Comparison of ENCODE assay signal across 11 cellular contexts in the genomic region with DNA sequence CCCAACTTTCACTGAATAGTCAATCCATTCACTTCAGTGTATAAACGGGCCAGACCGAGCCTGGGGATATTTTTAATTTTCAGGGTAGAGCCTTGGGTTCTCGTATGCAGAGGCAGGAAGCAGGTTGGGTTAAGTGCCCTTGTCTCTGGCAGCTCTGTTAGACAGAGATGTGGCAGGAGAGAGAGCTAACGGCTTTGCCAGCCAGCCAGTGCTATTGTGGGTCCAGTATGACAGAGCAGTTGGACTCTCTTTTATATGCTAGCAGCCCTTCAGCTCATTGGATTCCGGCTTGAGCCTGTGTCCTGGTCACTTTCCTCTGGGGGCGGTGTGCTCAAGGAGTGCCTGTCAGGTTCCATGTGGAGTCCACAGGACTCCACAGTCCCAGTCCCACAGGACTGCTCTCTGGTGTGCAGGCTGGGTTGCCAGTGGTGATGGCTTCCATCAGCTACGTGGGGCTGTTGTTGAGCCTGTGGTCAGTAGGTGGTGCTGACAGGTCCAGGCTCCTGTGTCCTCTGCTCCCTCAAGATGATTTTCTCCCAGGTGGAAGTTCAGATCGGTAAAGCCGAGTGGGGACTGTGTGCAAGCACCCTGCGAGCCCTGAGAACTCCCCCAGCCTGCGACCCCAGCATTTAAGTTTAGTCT. TPM values are rescaled to one million over a fixed set of nuclear protein-coding genes. Genes with fewer than 3 reads are reported as not detected.
A peak's percentile ranks its signal among the peaks of the same experiment; 100 is the strongest.
DNase-seq lines count a peak whose midpoint lies in the region; ATAC-seq and TF ChIP-seq lines count a peak whose summit lies in the region.
"Had no signal": no experiment of that assay in that cellular context is flagged by ENCODE, and none has a peak within 500 bp of the region (broad histone marks: within the 10 kb centered on the region; RNA-seq: fewer than 3 reads in every experiment).

No MANE protein-coding gene starts in this region.

- no peak overlapping the region for H3K14ac ChIP-seq in trophoblast cell (ENCODE audit: low read length)

- peaks cover 3% of the 10 kb centered on the region for H3K79me2 ChIP-seq in trophoblast cell (ENCODE audit: control insufficient read depth, insufficient read depth, low read length, poor library complexity)

- no peak overlapping the region for H2BK12ac ChIP-seq in trophoblast cell (ENCODE audit: low read length)

- no peaks in the 10 kb centered on the region for H3K27me3 Mint-ChIP-seq in stimulated activated memory B cell treated with anti-CD40 and anti-IgM and Interleukin-4, amounts not matched to agents 10 μg/mL and 1 μg/mL and 100 μg/mL, for 72 hours

- H3K36me3 ChIP-seq in trophoblast cell (ENCODE audit: control insufficient read depth in 1 of 2, insufficient read depth in 2 of 2, low read length in 2 of 2): peaks cover 41 to 76% of the 10 kb centered on the region in 2 experiments

- DNase-seq in DMS 273 (lab: John Stamatoyannopoulos, UW; ENCODE audit: unreplicated experiment) (peak; percentile 20), DMS 273 treated with DMSO at 0.1 percent for 48 hours (lab: John Stamatoyannopoulos, UW) (no peak), foreskin keratinocyte (no peak), trophoblast cell (peak; percentile 9 to 40)
- DNase-seq: activated effector memory CD4-positive, alpha-beta T cell treated with Interleukin-2 at 50 U/mL for 16 hours; stimulated activated CD4-positive, alpha-beta T cell treated with anti-CD3 and anti-CD28 coated beads, Interleukin-2, amount 100 ng/mL, for 48 hours; upper lobe of left lung had no signal

- no peak overlapping the region for H4K8ac ChIP-seq in trophoblast cell (ENCODE audit: low read depth, low read length)

- H3K27ac ChIP-seq in foreskin keratinocyte: no peak overlapping the region
- H3K27ac ChIP-seq in trophoblast cell (ENCODE audit: low read depth, low read length): no peak overlapping the region
- H3K27ac ChIP-seq: upper lobe of left lung had no signal

- no peak overlapping the region for H2BK120ac ChIP-seq in trophoblast cell (ENCODE audit: insufficient read depth, low read length, poor library complexity)

- H4K12ac ChIP-seq in trophoblast cell (ENCODE audit: low read depth, low read length): no peak overlapping the region

- no peak overlapping the region for H3K27ac Mint-ChIP-seq in stimulated activated memory B cell treated with anti-CD40 and anti-IgM and Interleukin-4, amounts not matched to agents 10 μg/mL and 1 μg/mL and 100 μg/mL, for 72 hours

- TF ChIP-seq CTCF in foreskin keratinocyte (conservative IDR thresholded peaks at IDR 0.05): peak; percentile 20

- H3K4me1 ChIP-seq in foreskin keratinocyte (no peaks in the 10 kb centered on the region), trophoblast cell (ENCODE audit: control insufficient read depth in 1 of 2, insufficient read depth in 2 of 2, low read length in 2 of 2) (no peaks in the 10 kb centered on the region)

- H3K79me1 ChIP-seq in trophoblast cell (ENCODE audit: low read length): no peaks in the 10 kb centered on the region

- H3K4me3 Mint-ChIP-seq in stimulated activated memory B cell treated with anti-CD40 and anti-IgM and Interleukin-4, amounts not matched to agents 10 μg/mL and 1 μg/mL and 100 μg/mL, for 72 hours: no peak overlapping the region

- H3K4me2 ChIP-seq in trophoblast cell (ENCODE audit: low read length): no peak overlapping the region

- WGBS in trophoblast cell (ENCODE audit: extremely low coverage, insufficient coverage, insufficient read length): no CpG with 5 or more reads among the region's 11 CpGs

- H3K9me3 Mint-ChIP-seq in stimulated activated memory B cell treated with anti-CD40 and anti-IgM and Interleukin-4, amounts not matched to agents 10 μg/mL and 1 μg/mL and 100 μg/mL, for 72 hours: no peaks in the 10 kb centered on the region

- no peak overlapping the region for H2BK5ac ChIP-seq in trophoblast cell (ENCODE audit: low read depth, low read length, poor library complexity)

- no peak overlapping the region for H4K91ac ChIP-seq in trophoblast cell (ENCODE audit: low read depth, low read length)

- H3K36me3 Mint-ChIP-seq in stimulated activated memory B cell treated with anti-CD40 and anti-IgM and Interleukin-4, amounts not matched to agents 10 μg/mL and 1 μg/mL and 100 μg/mL, for 72 hours: peaks cover 42% of the 10 kb centered on the region

- no peaks in the 10 kb centered on the region for H3K9me3 ChIP-seq in trophoblast cell (ENCODE audit: insufficient read depth, low read depth, low read length)
- H3K9me3 ChIP-seq: upper lobe of left lung had no signal

- no peak overlapping the region for H3K23ac ChIP-seq in trophoblast cell (ENCODE audit: low read length)

- peaks cover 36% of the 10 kb centered on the region for H3K4me1 Mint-ChIP-seq in stimulated activated memory B cell treated with anti-CD40 and anti-IgM and Interleukin-4, amounts not matched to agents 10 μg/mL and 1 μg/mL and 100 μg/mL, for 72 hours

- H3K4ac ChIP-seq in trophoblast cell (ENCODE audit: low read depth, low read length): peak overlapping the region; percentile 37

- H2AK5ac ChIP-seq in trophoblast cell (ENCODE audit: low read length): no peak overlapping the region

- no peak overlapping the region for H3K18ac ChIP-seq in trophoblast cell (ENCODE audit: low read length)

- ATAC-seq in SK-N-SH treated with all-trans-retinoic acid at 6 μM for 48 hours (peak; percentile 72), foreskin keratinocyte (no peak), HG03025 (IDR thresholded peaks at IDR 0.05; ENCODE audit: low FRiP score, unreplicated experiment) (no peak), HG03439 (IDR thresholded peaks at IDR 0.05; ENCODE audit: unreplicated experiment) (no peak)
- no peak for ATAC-seq in stimulated activated memory B cell treated with anti-CD40 and anti-IgM and Interleukin-4, amounts not matched to agents 10 μg/mL and 1 μg/mL and 100 μg/mL, for 72 hours

- no peak overlapping the region for H3K9ac ChIP-seq in trophoblast cell (ENCODE audit: low read length)

- no peaks in the 10 kb centered on the region for H3K27me3 ChIP-seq in foreskin keratinocyte
- no peaks in the 10 kb centered on the region for H3K27me3 ChIP-seq in trophoblast cell (ENCODE audit: insufficient read depth, low read length)
- H3K27me3 ChIP-seq: upper lobe of left lung had no signal

- H3K4me3 ChIP-seq in trophoblast cell (ENCODE audit: low read depth, low read length): no peak overlapping the region
- H3K4me3 ChIP-seq: upper lobe of left lung had no signal

- no peak overlapping the region for H2AFZ ChIP-seq in trophoblast cell (ENCODE audit: insufficient read depth, low read length, poor library complexity)

TF ChIP-seq in SK-N-SH treated with all-trans-retinoic acid at 6 μM for 48 hours, 23 proteins besides CTCF, POLR2A, EP300 and RAD21:
- TF ChIP-seq, protein P1, sequence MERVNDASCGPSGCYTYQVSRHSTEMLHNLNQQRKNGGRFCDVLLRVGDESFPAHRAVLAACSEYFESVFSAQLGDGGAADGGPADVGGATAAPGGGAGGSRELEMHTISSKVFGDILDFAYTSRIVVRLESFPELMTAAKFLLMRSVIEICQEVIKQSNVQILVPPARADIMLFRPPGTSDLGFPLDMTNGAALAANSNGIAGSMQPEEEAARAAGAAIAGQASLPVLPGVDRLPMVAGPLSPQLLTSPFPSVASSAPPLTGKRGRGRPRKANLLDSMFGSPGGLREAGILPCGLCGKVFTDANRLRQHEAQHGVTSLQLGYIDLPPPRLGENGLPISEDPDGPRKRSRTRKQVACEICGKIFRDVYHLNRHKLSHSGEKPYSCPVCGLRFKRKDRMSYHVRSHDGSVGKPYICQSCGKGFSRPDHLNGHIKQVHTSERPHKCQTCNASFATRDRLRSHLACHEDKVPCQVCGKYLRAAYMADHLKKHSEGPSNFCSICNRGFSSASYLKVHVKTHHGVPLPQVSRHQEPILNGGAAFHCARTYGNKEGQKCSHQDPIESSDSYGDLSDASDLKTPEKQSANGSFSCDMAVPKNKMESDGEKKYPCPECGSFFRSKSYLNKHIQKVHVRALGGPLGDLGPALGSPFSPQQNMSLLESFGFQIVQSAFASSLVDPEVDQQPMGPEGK (CRISPR knock-in tag; IDR thresholded peaks at IDR 0.05; ENCODE audit: borderline replicate concordance): no peak
- no peak for TF ChIP-seq PPARA (CRISPR knock-in tag; IDR thresholded peaks at IDR 0.05; ENCODE audit: borderline replicate concordance)
- no peak for TF ChIP-seq RARB (CRISPR knock-in tag; IDR thresholded peaks at IDR 0.05)
- no peak for TF ChIP-seq ARNTL (CRISPR knock-in tag; IDR thresholded peaks at IDR 0.05; ENCODE audit: borderline replicate concordance, low read depth)
- TF ChIP-seq ZFP3 (CRISPR knock-in tag; IDR thresholded peaks at IDR 0.05): no peak
- TF ChIP-seq ZNF565 (CRISPR knock-in tag; conservative IDR thresholded peaks at IDR 0.05; ENCODE audit: low read depth): no peak
- TF ChIP-seq ZNF70 (CRISPR knock-in tag; IDR thresholded peaks at IDR 0.05): no peak
- TF ChIP-seq ISL1 (CRISPR knock-in tag; IDR thresholded peaks at IDR 0.05): no peak
- no peak for TF ChIP-seq CSDC2 (CRISPR knock-in tag; IDR thresholded peaks at IDR 0.05)

RNA-seq across cellular contexts. Expression of a gene that starts 14.3 kb away (rescaled TPM):
- 249 and 260 TPM in 2 replicates for total RNA-seq in foreskin keratinocyte
- polyA plus RNA-seq in foreskin keratinocyte: 307 and 311 TPM in 2 replicates
- 489 and 493 TPM in 2 replicates for polyA plus RNA-seq in trophoblast cell (2013)

RNA-seq across cellular contexts. Expression of a gene that starts 35.8 kb away (rescaled TPM):
- 0.14 TPM in 1 of 2 replicates, not detected in the other for total RNA-seq in foreskin keratinocyte
- 0.12 TPM in 1 of 2 replicates, not detected in the other for polyA plus RNA-seq in foreskin keratinocyte
- polyA plus RNA-seq in trophoblast cell (2013): 0.23 and 0.33 TPM in 2 replicates

RNA-seq across cellular contexts. Expression of a gene that starts 53.2 kb away (rescaled TPM):
- 14.1 and 14.6 TPM in 2 replicates for total RNA-seq in foreskin keratinocyte
- polyA plus RNA-seq in foreskin keratinocyte: 4.2 and 5.2 TPM in 2 replicates
- polyA plus RNA-seq in trophoblast cell (2013): 38.9 and 42.9 TPM in 2 replicates

Comparison
In these comparisons a context has a peak if more than half of its experiments do, and no peak if none do; other contexts are left out.
1. DNase-seq: peak in DMS 273 (single experiment) and trophoblast cell (2 of 2); none in DMS 273 treated with DMSO at 0.1 percent for 48 hours (single experiment) and foreskin keratinocyte (0 of 2).